Comparison of ENCODE assay signal across 8 cellular contexts in genomic region chr19:47047931-47048399, GRCh38. TPM values are rescaled to one million over a fixed set of nuclear protein-coding genes. Genes with fewer than 3 reads are reported as not detected.
DNase-seq lines count a peak whose midpoint lies in the region; ATAC-seq and TF ChIP-seq lines count a peak whose summit lies in the region.

No MANE protein-coding gene starts in this region.

- H3K27ac Mint-ChIP-seq in immature natural killer cell = peak overlapping the region; percentile 76 to 96 (median 90)

- ATAC-seq in HG03045 (IDR thresholded peaks at IDR 0.05; ENCODE audit: unreplicated experiment) = peak; percentile 36

- TF ChIP-seq CTCF in WERI-Rb-1 (IDR thresholded peaks at IDR 0.05; ENCODE audit: low read depth, low read length) (no peak), cardiac fibroblast (IDR thresholded peaks at IDR 0.05; ENCODE audit: low read depth, low read length) (no peak)

- no peaks in the 10 kb centered on the region for H3K9me3 Mint-ChIP-seq in immature natural killer cell

- DNase-seq in activated gamma-delta T cell treated with Interleukin-2 at 50 U/mL for 16 hours (peak; percentile 50), activated gamma-delta T cell (lab: John Stamatoyannopoulos, UW) (no peak), NCI-H2171 treated with DMSO at 0.1 percent for 48 hours (lab: John Stamatoyannopoulos, UW) (peak; percentile 97), WERI-Rb-1 (peak; percentile 86), cardiac fibroblast (ENCODE audit: low read depth in 2 of 2) (peak; percentile 93 to 94), immature natural killer cell (peak; percentile 71 to 74 (median 73)), smooth muscle cell of the brain vasculature (ENCODE audit: low read depth, low spot score) (peak; percentile 67)

- no peaks in the 10 kb centered on the region; the same call in 1 of the 2 replicates for H3K36me3 ChIP-seq in WERI-Rb-1

- H3K4me3 Mint-ChIP-seq in immature natural killer cell = peak overlapping the region; percentile 88 to 99 (median 95)

- H3K27me3 Mint-ChIP-seq in immature natural killer cell (ENCODE audit: low read depth in 3 of 3) = peaks cover 0 to 9% (median 3%) of the 10 kb centered on the region in 3 donors

- H3K4me3 ChIP-seq in WERI-Rb-1 (ENCODE audit: low read depth, low read length) (peak overlapping the region; percentile 77), cardiac fibroblast (replicated peaks in 1 of 2; ENCODE audit: low read depth in 2 of 2, low read length in 2 of 2) (peak overlapping the region; percentile 72 to 76)

- peak overlapping the region; percentile 71 for H3K27ac ChIP-seq in WERI-Rb-1

- no peaks in the 10 kb centered on the region for H3K9me3 ChIP-seq in WERI-Rb-1 (ENCODE audit: severe bottlenecking)

- H3K4me1 Mint-ChIP-seq in immature natural killer cell = peaks cover 11 to 24% of the 10 kb centered on the region in 2 donors

- H3K27me3 ChIP-seq in WERI-Rb-1 (ENCODE audit: insufficient read depth, low read depth, severe bottlenecking) = no peaks in the 10 kb centered on the region

- no peaks in the 10 kb centered on the region for H3K36me3 Mint-ChIP-seq in immature natural killer cell

RNA-seq across cellular contexts. Expression of gene TMEM160, which starts 0.5 kb away (rescaled TPM):
- 100 to 1,000 TPM; 175 to 285 (median 192) TPM for polyA plus RNA-seq in immature natural killer cell

RNA-seq across cellular contexts. Expression of gene NPAS1, which starts 28.3 kb away (rescaled TPM):
- polyA plus RNA-seq in immature natural killer cell = not detected
